In genomic region chr5:179698935-179699639, GRCh38 we compare ENCODE assay signal across 8 cellular contexts. TPM values are rescaled to one million over a fixed set of nuclear protein-coding genes. Genes with fewer than 3 reads are reported as not detected.
A peak's percentile ranks its signal among the peaks of the same experiment; 100 is the strongest.
DNase-seq lines count a peak whose midpoint lies in the region; ATAC-seq and TF ChIP-seq lines count a peak whose summit lies in the region.

Gene CANX (plus strand): TSS chr5:179698967. CDS start chr5:179705682, 6,715 bp downstream.

- H3F3A ChIP-seq in GM23338 (replicated peaks; ENCODE audit: low read depth) (peaks cover 4% of the 10 kb centered on the region; the same call in 1 of the 2 replicates), SK-N-SH (replicated peaks; ENCODE audit: insufficient read depth) (peaks cover 12% of the 10 kb centered on the region)

- H3K79me2 ChIP-seq in GM23338 (replicated peaks; ENCODE audit: insufficient read depth) (peaks cover 53% of the 10 kb centered on the region), SK-N-SH (ENCODE audit: insufficient read depth) (peaks cover 71% of the 10 kb centered on the region)

- peak within 1 kb of the TSS; percentile 95 for H3K4me3 Mint-ChIP-seq in CD4-positive, alpha-beta T cell
- H3K4me3 Mint-ChIP-seq in GM23338 (peak within 1 kb of the TSS; percentile 99), nephron (peak within 1 kb of the TSS; percentile 100)

- peaks cover 5% of the 10 kb centered on the region; the same call in 1 of the 2 replicates for H3K36me3 ChIP-seq in GM23338 (ENCODE audit: insufficient read depth)
- H3K36me3 ChIP-seq in SK-N-SH (replicated peaks in 1 of 2; ENCODE audit: control insufficient read depth in 1 of 2, insufficient read depth in 2 of 2, low read length in 1 of 2), result peaks cover 0 to 17% of the 10 kb centered on the region in 2 experiments
- peaks cover 0 to 21% (median 0%) of the 10 kb centered on the region in 3 donors for H3K36me3 ChIP-seq in esophagus squamous epithelium

- peak within 1 kb of the TSS; percentile 19; the same call in 1 of the 2 replicates for H2AFZ ChIP-seq in GM23338
- peak within 1 kb of the TSS; percentile 64 for H2AFZ ChIP-seq in SK-N-SH (ENCODE audit: low read depth)

- peak in 3 of 4 donors; percentile 79 to 91 (median 80) for TF ChIP-seq POLR2A in esophagus squamous epithelium (IDR thresholded peaks at IDR 0.05)

- H3K4me1 ChIP-seq in GM23338 (ENCODE audit: insufficient read depth) (peaks cover 23% of the 10 kb centered on the region), SK-N-SH (ENCODE audit: control insufficient read depth in 1 of 2, insufficient read depth in 2 of 2, low read depth in 1 of 2, low read length in 1 of 2) (peaks cover 4 to 5% of the 10 kb centered on the region in 2 experiments; a peak in 2 of 4 replicates), esophagus squamous epithelium (peaks cover 5 to 59% (median 11%) of the 10 kb centered on the region in 3 donors)

- H3K9ac ChIP-seq in SK-N-SH, result peak within 1 kb of the TSS; percentile 99

- no peak for TF ChIP-seq RAD21 in SK-N-SH (IDR thresholded peaks at IDR 0.05; ENCODE audit: low read length)

- under 1% methylated on average over 8 of the region's 59 CpGs for WGBS in SK-N-SH (ENCODE audit: low lambda C conversion rate)
- 0% methylated on average over 4 to 9 of the region's 59 CpGs for WGBS in esophagus squamous epithelium, 2 donors

- peak within 1 kb of the TSS; percentile 98 for H3K27ac Mint-ChIP-seq in CD4-positive, alpha-beta T cell
- peak within 1 kb of the TSS; percentile 100 for H3K27ac Mint-ChIP-seq in GM23338
- peak within 1 kb of the TSS; percentile 98 to 99 (median 99) for H3K27ac Mint-ChIP-seq in nephron

- intact Hi-C loops in CD4-positive, alpha-beta T cell (cut with DNase I, micrococcal nuclease), result loop anchor here (1.0 to 10.0 kb wide), 6 partner anchors 21 to 1074 kb away; partner anchors contain the start of genes MAML1 (in 2 of the 2), CLK4 (in 1 of the 2) and HNRNPH1 (in 1 of the 2)
- intact Hi-C loops in esophagus squamous epithelium (cut with DNase I), result no loop called here

- CTCF ChIA-PET in CD4-positive, alpha-beta T cell (lab: Charles Lee), result no interaction called here
- CTCF ChIA-PET in SK-N-SH (lab: Yijun Ruan, JAX), result interaction anchor here (1.1 kb wide), 1 partner anchor 17 kb away, joined by 4 read pairs; no protein-coding TSS in a partner anchor

- no peaks in the 10 kb centered on the region for H3K27me3 Mint-ChIP-seq in CD4-positive, alpha-beta T cell
- peaks cover 20% of the 10 kb centered on the region for H3K27me3 Mint-ChIP-seq in GM23338 (ENCODE audit: insufficient read depth, low read depth, poor library complexity)
- H3K27me3 Mint-ChIP-seq in nephron (ENCODE audit: low read depth), result no peaks in the 10 kb centered on the region

- ATAC-seq in CD4-positive, alpha-beta T cell (ENCODE audit: poor library complexity), result peak; percentile 0
- ATAC-seq in GM23338 (peak; percentile 10; the same call in 2 of the 3 replicates), GM19395 (IDR thresholded peaks at IDR 0.05; ENCODE audit: unreplicated experiment) (no peak)

- peak within 1 kb of the TSS; percentile 94 for H3K27ac ChIP-seq in CD4-positive, alpha-beta T cell (ENCODE audit: low read depth, low read length)
- H3K27ac ChIP-seq in GM23338 (ENCODE audit: low read depth) (peak within 1 kb of the TSS; percentile 96), SK-N-SH (ENCODE audit: low read depth in 2 of 2, low read length in 1 of 2) (peak within 1 kb of the TSS; percentile 94 to 96), esophagus squamous epithelium (peak within 1 kb of the TSS; percentile 94 to 99 (median 98))

- peaks cover 46% of the 10 kb centered on the region for H3K36me3 Mint-ChIP-seq in CD4-positive, alpha-beta T cell (ENCODE audit: low read depth)
- H3K36me3 Mint-ChIP-seq in GM23338 (ENCODE audit: low read depth), result peaks cover 42% of the 10 kb centered on the region
- H3K36me3 Mint-ChIP-seq in nephron (ENCODE audit: low read depth), result peaks cover 31% of the 10 kb centered on the region

- H3K4me2 ChIP-seq in GM23338, result peak within 1 kb of the TSS; percentile 90
- peak within 1 kb of the TSS; percentile 88 for H3K4me2 ChIP-seq in SK-N-SH

- POLR2A ChIA-PET in CD4-positive, alpha-beta T cell (lab: Charles Lee), result interaction anchor here (0.8 to 3.2 kb wide), 7 partner anchors 20 to 140 kb away, joined by 3 to 23 read pairs (median 6); partner anchors contain the start of genes HNRNPH1 and MAML1
- POLR2A ChIA-PET in SK-N-SH (lab: Yijun Ruan, JAX), result no interaction called here

- H3K27me3 ChIP-seq in CD4-positive, alpha-beta T cell (ENCODE audit: control insufficient read depth, insufficient read depth, low read length), result no peaks in the 10 kb centered on the region
- H3K27me3 ChIP-seq in GM23338 (ENCODE audit: insufficient read depth), result no peaks in the 10 kb centered on the region; the same call in 1 of the 2 replicates
- H3K27me3 ChIP-seq in SK-N-SH (ENCODE audit: insufficient read depth), result no peaks in the 10 kb centered on the region
- no peaks in the 10 kb centered on the region for H3K27me3 ChIP-seq in esophagus squamous epithelium

- TF ChIP-seq CTCF in CD4-positive, alpha-beta T cell (IDR thresholded peaks at IDR 0.05), result no peak
- TF ChIP-seq CTCF in GM23338 (conservative IDR thresholded peaks at IDR 0.05; ENCODE audit: low read depth in 2 of 2) (no peak), SK-N-SH (IDR thresholded peaks at IDR 0.05) (no peak), esophagus squamous epithelium (IDR thresholded peaks at IDR 0.05) (no peak), nephron (IDR thresholded peaks at IDR 0.05; ENCODE audit: unreplicated experiment in 3 of 3) (no peak)

- H3K9me3 ChIP-seq in CD4-positive, alpha-beta T cell (ENCODE audit: control insufficient read depth, low read length), result no peaks in the 10 kb centered on the region
- H3K9me3 ChIP-seq in SK-N-SH, result no peaks in the 10 kb centered on the region
- no peaks in the 10 kb centered on the region for H3K9me3 ChIP-seq in esophagus squamous epithelium

- TF ChIP-seq EP300 in SK-N-SH (IDR thresholded peaks at IDR 0.05; ENCODE audit: borderline replicate concordance in 1 of 2, low read depth in 1 of 2, low read length in 1 of 2), result no peak

- H4K20me1 ChIP-seq in GM23338 (replicated peaks; ENCODE audit: insufficient read depth), result peaks cover 37% of the 10 kb centered on the region
- H4K20me1 ChIP-seq in SK-N-SH (ENCODE audit: insufficient read depth), result peaks cover 42% of the 10 kb centered on the region

- H3K4me3 ChIP-seq in GM23338 (peak within 1 kb of the TSS; percentile 100), SK-N-SH (ENCODE audit: low read depth in 2 of 2, low read length in 1 of 2) (peak within 1 kb of the TSS; percentile 73 to 97), esophagus squamous epithelium (peak within 1 kb of the TSS; percentile 82 to 98 (median 86))

- H3K9me2 ChIP-seq in GM23338 (ENCODE audit: insufficient read depth) (no peaks in the 10 kb centered on the region), SK-N-SH (no peaks in the 10 kb centered on the region)

- H3K4me1 Mint-ChIP-seq in CD4-positive, alpha-beta T cell (ENCODE audit: low read depth), result peaks cover 55% of the 10 kb centered on the region
- H3K4me1 Mint-ChIP-seq in GM23338 (peaks cover 20% of the 10 kb centered on the region), nephron (peaks cover 49% of the 10 kb centered on the region)

- H3K9me3 Mint-ChIP-seq in CD4-positive, alpha-beta T cell, result no peaks in the 10 kb centered on the region
- H3K9me3 Mint-ChIP-seq in GM23338, result no peaks in the 10 kb centered on the region; the same call in 2 of the 3 replicates
- no peaks in the 10 kb centered on the region for H3K9me3 Mint-ChIP-seq in nephron

- no peak for DNase-seq in CD4-positive, alpha-beta T cell
- peak; percentile 36 for DNase-seq in GM23338 (ENCODE audit: low spot score)
- no peak for DNase-seq in SK-N-SH
- DNase-seq in esophagus squamous epithelium (lab: John Stamatoyannopoulos, UW), result no peak
- DNase-seq in AML-193 (lab: John Stamatoyannopoulos, UW), result no peak
- no peak for DNase-seq in cerebellar nuclear complex (lab: John Stamatoyannopoulos, UW)

TF ChIP-seq in GM23338, 12 proteins besides CTCF, POLR2A, EP300 and RAD21:
- TF ChIP-seq ZNF114 (CRISPR knock-in tag; IDR thresholded peaks at IDR 0.05) (no peak), POLR2AphosphoS5 (IDR thresholded peaks at IDR 0.05; ENCODE audit: low read depth) (peak; percentile 93)

TF ChIP-seq in SK-N-SH, 30 proteins besides CTCF, POLR2A, EP300 and RAD21 (continues in another document):
- no peak for TF ChIP-seq NRF1 (IDR thresholded peaks at IDR 0.05; ENCODE audit: low read depth, low read length)
- peak; percentile 65 for TF ChIP-seq USF2 (IDR thresholded peaks at IDR 0.05; ENCODE audit: borderline replicate concordance, low read depth, low read length)
- peak; percentile 74 for TF ChIP-seq TAF1 (IDR thresholded peaks at IDR 0.05; ENCODE audit: borderline replicate concordance, low read depth, low read length)
- peak; percentile 91 for TF ChIP-seq MXI1 (IDR thresholded peaks at IDR 0.05; ENCODE audit: low read depth, low read length)
- TF ChIP-seq SIN3A (IDR thresholded peaks at IDR 0.05; ENCODE audit: borderline replicate concordance, low read depth, low read length), result no peak; the same call in 1 of the 2 replicates
- no peak for TF ChIP-seq ELF1 (IDR thresholded peaks at IDR 0.05)
- TF ChIP-seq MAX (IDR thresholded peaks at IDR 0.05; ENCODE audit: low read depth), result peak; percentile 95
- no peak for TF ChIP-seq RCOR1 (IDR thresholded peaks at IDR 0.05; ENCODE audit: low read length)

RNA-seq across cellular contexts. Expression of gene CANX, which starts in this region (rescaled TPM):
- total RNA-seq in CD4-positive, alpha-beta T cell, result 100 to 1,000 TPM; 150 to 152 TPM
- total RNA-seq in GM23338 (2014; rRNA removed; shearing (Covaris generic)), result 440 and 530 TPM in 2 replicates
- 163 and 177 TPM in 2 replicates for polyA plus RNA-seq in GM23338 (2016; fragmentation: Nextera tagmentation; extraction: Ambion mirVana)
- 142 and 215 TPM in 2 replicates for polyA plus RNA-seq in SK-N-SH (2012; rRNA removed)
- 164 and 239 TPM in 2 replicates for polyA plus RNA-seq in SK-N-SH (2012; cell fraction: cytosol; rRNA removed)
- polyA plus RNA-seq in SK-N-SH (2012; cell fraction: nucleus; rRNA removed), result 163 and 217 TPM in 2 replicates
- total RNA-seq in esophagus squamous epithelium, result 100 to 1,000 TPM; 200 to 321 (median 252) TPM
